Comparison of ENCODE assay signal across 19 cellular contexts in genomic region chr17:64688481-64688880, GRCh38. TPM values are rescaled to one million over a fixed set of nuclear protein-coding genes. Genes with fewer than 3 reads are reported as not detected.
DNase-seq lines count a peak whose midpoint lies in the region; ATAC-seq, FAIRE-seq and TF ChIP-seq lines count a peak whose summit lies in the region.
"Had no signal": no experiment of that assay in that cellular context is flagged by ENCODE, and none has a peak within 500 bp of the region (broad histone marks: within the 10 kb centered on the region; RNA-seq: fewer than 3 reads in every experiment).

No MANE protein-coding gene starts in this region.

- H3K27me3 Mint-ChIP-seq in MCF 10A (ENCODE audit: insufficient read depth, unreplicated experiment) = no peaks in the 10 kb centered on the region
- H3K27me3 Mint-ChIP-seq: CD4-positive, alpha-beta memory T cell had no signal

- H4K20me1 ChIP-seq in mammary epithelial cell (ENCODE audit: insufficient read depth, low read length) (no peaks in the 10 kb centered on the region), IMR-90 (ENCODE audit: insufficient read depth, low read length) (no peaks in the 10 kb centered on the region), keratinocyte (ENCODE audit: control insufficient read depth, extremely low read depth, insufficient read depth, low read length) (no peaks in the 10 kb centered on the region), PC-9 (ENCODE audit: insufficient read depth) (no peaks in the 10 kb centered on the region)
- H4K20me1 ChIP-seq: BLaER1 had no signal

- H4K8ac ChIP-seq in IMR-90 (ENCODE audit: low read depth in 2 of 2, low read length in 2 of 2) = peak overlapping the region; percentile 91 to 98

- no peak for TF ChIP-seq RAD21 in IMR-90 (IDR thresholded peaks at IDR 0.05; ENCODE audit: low read length)

- peak overlapping the region; percentile 94 for H2BK15ac ChIP-seq in IMR-90 (ENCODE audit: low read depth, low read length)

- peak overlapping the region; percentile 79; the same call in 1 of the 2 replicates for H4K5ac ChIP-seq in IMR-90 (ENCODE audit: low read depth, low read length)

- ATAC-seq in IMR-90 (ENCODE audit: low read depth) = no peak

- no peaks in the 10 kb centered on the region for H3K79me2 ChIP-seq in mammary epithelial cell (ENCODE audit: insufficient read depth, low read length)
- H3K79me2 ChIP-seq in keratinocyte (ENCODE audit: control insufficient read depth, insufficient read depth, low read length) = no peaks in the 10 kb centered on the region
- no peaks in the 10 kb centered on the region for H3K79me2 ChIP-seq in PC-9 (ENCODE audit: low read depth)

- BruUV-seq in mammary epithelial cell (replicated peaks; lab: Mats Ljungman, UMichigan) (no TSS peak), MCF 10A (replicated peaks; lab: Mats Ljungman, UMichigan) (no TSS peak), IMR-90 (replicated peaks; lab: Mats Ljungman, UMichigan) (no TSS peak), PC-9 (replicated peaks; lab: Mats Ljungman, UMichigan) (no TSS peak)

- H3K4me2 ChIP-seq in mammary epithelial cell (ENCODE audit: insufficient read depth, low read depth, low read length) (no peak overlapping the region), IMR-90 (ENCODE audit: low read depth, low read length) (no peak overlapping the region), keratinocyte (ENCODE audit: control insufficient read depth, extremely low read depth, insufficient read depth, low read depth, low read length) (peak overlapping the region; percentile 30), PC-9 (no peak overlapping the region)
- H3K4me2 ChIP-seq: A549, BLaER1 had no signal

- no peaks in the 10 kb centered on the region for H3K9me3 Mint-ChIP-seq in MCF 10A (ENCODE audit: unreplicated experiment)
- H3K9me3 Mint-ChIP-seq: CD4-positive, alpha-beta memory T cell had no signal

- H2BK20ac ChIP-seq in IMR-90 (ENCODE audit: low read depth, low read length) = peak overlapping the region; percentile 100

- H3K9me1 ChIP-seq in IMR-90 (ENCODE audit: insufficient read depth, low read length) (peaks cover 15% of the 10 kb centered on the region), keratinocyte (ENCODE audit: control insufficient read depth, extremely low read depth, insufficient read depth, low read length) (no peaks in the 10 kb centered on the region)

- H3K9ac ChIP-seq in mammary epithelial cell (ENCODE audit: insufficient read depth, low read length) = no peak overlapping the region
- no peak overlapping the region for H3K9ac ChIP-seq in IMR-90 (ENCODE audit: low read depth, low read length)
- H3K9ac ChIP-seq in keratinocyte (ENCODE audit: control insufficient read depth, extremely low read depth, insufficient read depth, low read length) = no peak overlapping the region
- H3K9ac ChIP-seq: BLaER1 had no signal

- CTCF ChIA-PET in mammary epithelial cell (lab: Charles Lee; ENCODE audit: low non-redundant PET) = no interaction called here
- CTCF ChIA-PET in MCF 10A (lab: Yijun Ruan, JAX) = interaction anchor here (0.6 kb wide), 1 partner anchor 39 kb away, joined by 3 read pairs; no protein-coding TSS in a partner anchor
- CTCF ChIA-PET in IMR-90 (lab: Yijun Ruan, JAX) = interaction anchor here (1.0 kb wide), 1 partner anchor 9 kb away, joined by 4 read pairs; no protein-coding TSS in a partner anchor
- CTCF ChIA-PET in PC-9 (lab: Charles Lee) = no interaction called here

- H2AK5ac ChIP-seq in IMR-90 (ENCODE audit: low read depth, low read length) = peak overlapping the region; percentile 99

- H2AFZ ChIP-seq in mammary epithelial cell (ENCODE audit: low read depth, low read length) (no peak overlapping the region), IMR-90 (replicated peaks; ENCODE audit: low read length, poor library complexity) (no peak overlapping the region), keratinocyte (ENCODE audit: control insufficient read depth, low read length) (no peak overlapping the region), PC-9 (no peak overlapping the region)

- H3K36me3 ChIP-seq in mammary epithelial cell (ENCODE audit: insufficient read depth, low read length) = no peaks in the 10 kb centered on the region
- no peaks in the 10 kb centered on the region for H3K36me3 ChIP-seq in IMR-90 (ENCODE audit: control insufficient read depth, insufficient read depth, low read length)
- no peaks in the 10 kb centered on the region for H3K36me3 ChIP-seq in keratinocyte (ENCODE audit: control insufficient read depth in 2 of 2, extremely low read depth in 1 of 2, insufficient read depth in 2 of 2, low read length in 2 of 2)
- H3K36me3 ChIP-seq in PC-9 (ENCODE audit: low read depth) = no peaks in the 10 kb centered on the region
- H3K36me3 ChIP-seq: BLaER1, HAP-1 had no signal

- H3K14ac ChIP-seq in IMR-90 (replicated peaks; ENCODE audit: low read depth, low read length) = peak overlapping the region; percentile 95

- peak overlapping the region; percentile 1 for H2AK9ac ChIP-seq in IMR-90 (replicated peaks; ENCODE audit: low read depth, low read length, poor library complexity)

- no peaks in the 10 kb centered on the region for H3K36me3 Mint-ChIP-seq in MCF 10A (ENCODE audit: insufficient read depth, unreplicated experiment)
- H3K36me3 Mint-ChIP-seq: CD14-positive monocyte; CD4-positive, alpha-beta memory T cell had no signal

- dilution Hi-C loops in mammary epithelial cell (cut with HindIII; ENCODE audit: low sequenced_read_pairs) = no loop called here
- dilution Hi-C loops in IMR-90 (cut with HindIII; ENCODE audit: low sequenced_read_pairs, unreplicated experiment) = no loop called here
- dilution Hi-C loops in keratinocyte (cut with MboI; ENCODE audit: extremely low pct_ligation_motif_present, low sequenced_read_pairs) = no loop called here

- no peaks in the 10 kb centered on the region for H3K27me3 ChIP-seq in mammary epithelial cell (ENCODE audit: insufficient read depth, low read length)
- H3K27me3 ChIP-seq in IMR-90 (ENCODE audit: control insufficient read depth, insufficient read depth, low read length) = no peaks in the 10 kb centered on the region
- no peaks in the 10 kb centered on the region for H3K27me3 ChIP-seq in keratinocyte (ENCODE audit: control insufficient read depth, extremely low read depth, insufficient read depth, low read length)
- H3K27me3 ChIP-seq in PC-9 (ENCODE audit: insufficient read depth, low read depth) = no peaks in the 10 kb centered on the region
- H3K27me3 ChIP-seq: BLaER1 had no signal

- peak overlapping the region; percentile 90 for H3K18ac ChIP-seq in IMR-90 (ENCODE audit: low read depth, low read length)

- peak overlapping the region; percentile 99 for H2BK120ac ChIP-seq in IMR-90 (ENCODE audit: low read depth, low read length)

- DNase-seq in mammary epithelial cell = no peak
- no peak for DNase-seq in MCF 10A (ENCODE audit: unreplicated experiment)
- no peak for DNase-seq in IMR-90
- DNase-seq in epithelial cell of prostate (ENCODE audit: low read depth, low spot score) = no peak
- no peak for DNase-seq in keratinocyte (ENCODE audit: low read depth, low spot score)
- no peak for DNase-seq in SK-N-DZ (ENCODE audit: low spot score)
- DNase-seq in GM10266 (ENCODE audit: extremely low spot score) = no peak
- no peak for DNase-seq in PC-9
- DNase-seq: Calu3; CD4-positive, alpha-beta memory T cell; DMS53; DND-41 had no signal

- H3K79me1 ChIP-seq in IMR-90 (ENCODE audit: low read depth in 1 of 2, low read length in 2 of 2) = peaks cover 23 to 57% of the 10 kb centered on the region in 2 experiments

- H3K4ac ChIP-seq in IMR-90 (ENCODE audit: low read depth, low read length) = peak overlapping the region; percentile 99

- POLR2A ChIA-PET in MCF 10A (lab: Yijun Ruan, JAX) = interaction anchor here (0.6 kb wide), 1 partner anchor 391 kb away, joined by 3 read pairs; no protein-coding TSS in a partner anchor
- POLR2A ChIA-PET in IMR-90 (lab: Charles Lee; ENCODE audit: unreplicated experiment) = no interaction called here
- POLR2A ChIA-PET in PC-9 (lab: Charles Lee; ENCODE audit: unreplicated experiment) = no interaction called here

- peaks cover 5% of the 10 kb centered on the region; the same call in 1 of the 2 replicates for H3F3A ChIP-seq in PC-9 (ENCODE audit: insufficient read depth, low read depth)

- WGBS in mammary epithelial cell (ENCODE audit: low coverage, missing lambda C conversion rate) = 95% methylated on average over 5 of the region's 5 CpGs
- WGBS in IMR-90 (ENCODE audit: extremely low coverage in 2 of 2, insufficient read length in 1 of 2), 2 experiments = 100% methylated on average over 2 of the region's 5 CpGs; no CpG with 5 or more reads in 1 of the 2 experiments

- no peak for TF ChIP-seq POLR2A in IMR-90 (IDR thresholded peaks at IDR 0.05; ENCODE audit: low read depth, low read length)

- H3K27ac Mint-ChIP-seq in MCF 10A (ENCODE audit: low read depth, unreplicated experiment) = no peak overlapping the region

- H3K4me1 Mint-ChIP-seq in MCF 10A (ENCODE audit: insufficient read depth, unreplicated experiment) = peaks cover 17% of the 10 kb centered on the region
- H3K4me1 Mint-ChIP-seq: CD4-positive, alpha-beta memory T cell had no signal

- no peak overlapping the region for H3K4me3 ChIP-seq in mammary epithelial cell (replicated peaks in 1 of 3; ENCODE audit: insufficient read depth in 1 of 3, low read depth in 2 of 3, low read length in 3 of 3)
- no peak overlapping the region for H3K4me3 ChIP-seq in IMR-90 (ENCODE audit: insufficient read depth, low read depth, low read length)
- H3K4me3 ChIP-seq in keratinocyte (ENCODE audit: control insufficient read depth in 2 of 3, extremely low read depth in 1 of 3, insufficient read depth in 2 of 3, low read depth in 1 of 3, low read length in 3 of 3) = no peak overlapping the region
- H3K4me3 ChIP-seq in PC-9 = no peak overlapping the region
- H3K4me3 ChIP-seq: A549, BLaER1, HAP-1 had no signal

- no peak overlapping the region for H3K4me3 Mint-ChIP-seq in MCF 10A (ENCODE audit: unreplicated experiment)
- H3K4me3 Mint-ChIP-seq: CD14-positive monocyte; CD4-positive, alpha-beta memory T cell had no signal

- H3K23ac ChIP-seq in IMR-90 (ENCODE audit: low read depth, low read length) = peak overlapping the region; percentile 83

- H3K9me2 ChIP-seq in PC-9 (ENCODE audit: insufficient read depth) = no peaks in the 10 kb centered on the region

- H3K9me3 ChIP-seq in mammary epithelial cell (replicated peaks; ENCODE audit: insufficient read depth, low read length) = no peaks in the 10 kb centered on the region
- H3K9me3 ChIP-seq in IMR-90 (ENCODE audit: control insufficient read depth, insufficient read depth, low read length) = no peaks in the 10 kb centered on the region
- H3K9me3 ChIP-seq in keratinocyte (ENCODE audit: control insufficient read depth, low read depth, low read length) = no peaks in the 10 kb centered on the region
- H3K9me3 ChIP-seq in PC-9 (ENCODE audit: insufficient read depth, low read depth) = no peaks in the 10 kb centered on the region
- H3K9me3 ChIP-seq: A549, BLaER1, HAP-1 had no signal

- TF ChIP-seq CTCF in mammary epithelial cell (conservative IDR thresholded peaks at IDR 0.05 in 1 of 2, IDR thresholded peaks at IDR 0.05 in 1 of 2; ENCODE audit: extremely low read depth in 1 of 2, insufficient read depth in 1 of 2, low read depth in 1 of 2, low read length in 2 of 2) (no peak), MCF 10A (IDR thresholded peaks at IDR 0.05; ENCODE audit: unreplicated experiment) (no peak), IMR-90 (conservative IDR thresholded peaks at IDR 0.05; ENCODE audit: low read depth, low read length) (no peak), keratinocyte (optimal IDR thresholded peaks at IDR 0.05 in 1 of 3, IDR thresholded peaks at IDR 0.05 in 1 of 3, conservative IDR thresholded peaks at IDR 0.05 in 1 of 3; ENCODE audit: extremely low read depth in 1 of 3, insufficient read depth in 2 of 3, low read length in 3 of 3) (no peak), GM10266 (IDR thresholded peaks at IDR 0.05; ENCODE audit: control insufficient read depth, insufficient read depth, low read depth, missing control alignments) (no peak), PC-9 (conservative IDR thresholded peaks at IDR 0.05) (no peak)

- H3K27ac ChIP-seq in mammary epithelial cell (ENCODE audit: insufficient read depth, low read depth, low read length) (peak overlapping the region; percentile 2), IMR-90 (ENCODE audit: insufficient read depth, low read length) (peak overlapping the region; percentile 54; the same call in 1 of the 2 replicates), epithelial cell of prostate (peak overlapping the region; percentile 51), keratinocyte (ENCODE audit: control insufficient read depth, insufficient read depth, low read length) (peak overlapping the region; percentile 53), PC-9 (no peak overlapping the region)
- H3K27ac ChIP-seq: 22Rv1, BLaER1 had no signal

- no peak overlapping the region for H3K56ac ChIP-seq in IMR-90 (ENCODE audit: extremely low read depth, insufficient read depth, low read length)

- intact Hi-C loops in mammary epithelial cell (cut with micrococcal nuclease) (loop anchor here (1.0 kb wide), 1 partner anchor 8 kb away; no protein-coding TSS in a partner anchor), MCF 10A (cut with micrococcal nuclease) (no loop called here), IMR-90 (cut with micrococcal nuclease) (no loop called here), PC-9 (cut with micrococcal nuclease; ENCODE audit: unreplicated experiment) (no loop called here)

- H2BK5ac ChIP-seq in IMR-90 (ENCODE audit: low read depth, low read length, poor library complexity, severe bottlenecking) = peak overlapping the region; percentile 91

- no peak for FAIRE-seq in keratinocyte (lab: Jason Lieb, UNC)
- FAIRE-seq: A549, GM12891, GM19239 had no signal

- H3K4me1 ChIP-seq in mammary epithelial cell (ENCODE audit: insufficient read depth, low read length) (peaks cover 14% of the 10 kb centered on the region), IMR-90 (ENCODE audit: control insufficient read depth, insufficient read depth, low read length) (peaks cover 16% of the 10 kb centered on the region), keratinocyte (ENCODE audit: control insufficient read depth, extremely low read depth, insufficient read depth, low read length) (peaks cover 16% of the 10 kb centered on the region), PC-9 (replicated peaks; ENCODE audit: insufficient read depth) (peaks cover 19% of the 10 kb centered on the region; the same call in 1 of the 2 replicates)
- H3K4me1 ChIP-seq: BLaER1, HAP-1 had no signal

- in situ Hi-C loops in mammary epithelial cell (cut with MboI; ENCODE audit: low sequenced_read_pairs in 2 of 2) (no loop called here), IMR-90 (cut with MboI; ENCODE audit: low sequenced_read_pairs) (no loop called here)

- H4K91ac ChIP-seq in IMR-90 (ENCODE audit: insufficient read depth, low read depth, low read length) = peak overlapping the region; percentile 98

RNA-seq across cellular contexts. Expression of gene SMURF2, which starts 26.4 kb away (rescaled TPM):
- total RNA-seq in mammary epithelial cell (10 to 100 TPM; 68.7 to 93.7 TPM), MCF 10A (2022) (49.2 and 55.8 TPM in 2 replicates), IMR-90 (2012; rRNA removed) (736 and 774 TPM in 2 replicates), PC-9 (2021) (41.4 and 57.6 TPM in 2 replicates)
- polyA plus RNA-seq in mammary epithelial cell (33.2 TPM), IMR-90 (2012; rRNA removed) (119 and 131 TPM in 2 replicates), keratinocyte (50.2 to 136 TPM (median 128 TPM) in 3 replicates)
- polyA minus RNA-seq in mammary epithelial cell (86.5 TPM), keratinocyte (87.3 to 270 TPM (median 122 TPM) in 3 replicates)
- 23.6 and 30.3 TPM in 2 replicates for polyA plus RNA-seq in IMR-90 (2012; cell fraction: cytosol; rRNA removed)
- polyA plus RNA-seq in IMR-90 (2012; cell fraction: nucleus; rRNA removed; ENCODE audit: low replicate concordance) = 34.4 and 346 TPM in 2 replicates
- polyA plus RNA-seq in keratinocyte (2011; ENCODE audit: low read depth) = 23.7 TPM
- polyA plus RNA-seq in keratinocyte (2011; cell fraction: cytosol; rRNA removed) = 56.4 and 91.8 TPM in 2 replicates
- 92.4 and 110 TPM in 2 replicates for polyA plus RNA-seq in keratinocyte (2011; cell fraction: nucleus; rRNA removed)
- 15.5 and 140 TPM in 2 replicates for polyA plus RNA-seq in keratinocyte (2012; ENCODE audit: low replicate concordance)
- polyA minus RNA-seq in keratinocyte (2011; cell fraction: cytosol; rRNA and poly(A)+ RNA removed) = 76.4 TPM
- polyA minus RNA-seq in keratinocyte (2011; cell fraction: nucleus; rRNA and poly(A)+ RNA removed) = 75.9 and 171 TPM in 2 replicates
- 12.5 and 17.0 TPM in 2 replicates for polyA plus RNA-seq in SK-N-DZ (2014; cell fraction: cytosol; rRNA removed)
- 20.7 and 21.7 TPM in 2 replicates for polyA plus RNA-seq in SK-N-DZ (2014; cell fraction: nucleus; rRNA removed)

Comparison
In these comparisons a context has a peak if more than half of its experiments do, and no peak if none do; other contexts are left out.
1. CTCF ChIA-PET loops: an anchor here in MCF 10A (0.6 kb wide) and IMR-90 (1.0 kb wide); none called in mammary epithelial cell and PC-9.